Comparison of ENCODE assay signal across 12 cellular contexts in the genomic region with DNA sequence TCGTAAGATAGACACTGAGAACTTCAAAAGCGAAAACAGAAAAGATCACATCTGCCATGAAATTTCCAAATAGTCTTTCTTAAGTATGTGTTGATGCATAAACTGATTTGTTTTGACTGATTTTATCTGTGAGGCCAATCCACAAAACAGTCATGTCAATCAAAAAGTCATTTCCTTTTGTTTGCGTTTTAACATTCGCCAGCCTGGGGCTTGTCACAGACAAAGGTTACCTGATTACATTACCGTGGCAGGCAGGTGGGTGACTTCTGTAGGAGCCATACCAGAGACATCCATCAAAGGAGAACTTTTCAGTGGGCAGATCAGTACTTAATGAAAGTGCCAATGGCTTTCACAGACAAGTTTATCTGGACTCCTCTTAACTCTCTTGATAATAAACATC. TPM values are rescaled to one million over a fixed set of nuclear protein-coding genes. Genes with fewer than 3 reads are reported as not detected.
A peak's percentile ranks its signal among the peaks of the same experiment; 100 is the strongest.
DNase-seq lines count a peak whose midpoint lies in the region; ATAC-seq and TF ChIP-seq lines count a peak whose summit lies in the region.
"Had no signal": no experiment of that assay in that cellular context is flagged by ENCODE, and none has a peak within 500 bp of the region (broad histone marks: within the 10 kb centered on the region; RNA-seq: fewer than 3 reads in every experiment).

No MANE protein-coding gene starts in this region.

- H3K4me2 ChIP-seq in OCI-LY1 (ENCODE audit: low read length): peak overlapping the region; percentile 69

- H3K27ac ChIP-seq in OCI-LY1 (ENCODE audit: low read depth, low read length, poor library complexity, severe bottlenecking) (peak overlapping the region; percentile 97), vagina (no peak overlapping the region)

- no peaks in the 10 kb centered on the region for H3K27me3 Mint-ChIP-seq in mesothelial cell of epicardium (ENCODE audit: low read depth)

- TF ChIP-seq POLR2A in vagina (IDR thresholded peaks at IDR 0.05): no peak

- H3K4me1 Mint-ChIP-seq in mesothelial cell of epicardium: peaks cover 11% of the 10 kb centered on the region
- H3K4me1 Mint-ChIP-seq: activated CD8-positive, alpha-beta memory T cell treated with anti-CD3 and anti-CD28 coated beads, Interleukin-2, amount 10 ng/mL, durations not matched to agents 7 days and 5 days had no signal

- TF ChIP-seq CTCF in OCI-LY1 (IDR thresholded peaks at IDR 0.05; ENCODE audit: low read length): no peak
- TF ChIP-seq CTCF in mesothelial cell of epicardium (IDR thresholded peaks at IDR 0.05; ENCODE audit: unreplicated experiment): no peak
- no peak for TF ChIP-seq CTCF in vagina (IDR thresholded peaks at IDR 0.05)

- H3K4me3 ChIP-seq in OCI-LY1 (ENCODE audit: low read depth, low read length, poor library complexity, severe bottlenecking) (peak overlapping the region; percentile 41), vagina (no peak overlapping the region)

- peak; percentile 29 for ATAC-seq in GM19452 (IDR thresholded peaks at IDR 0.05; ENCODE audit: unreplicated experiment)
- peak; percentile 12 for ATAC-seq in HG03064 (IDR thresholded peaks at IDR 0.05; ENCODE audit: low read depth, unreplicated experiment)
- ATAC-seq: activated CD8-positive, alpha-beta memory T cell treated with anti-CD3 and anti-CD28 coated beads, Interleukin-2, amount 10 ng/mL, durations not matched to agents 7 days and 5 days had no signal

- H4K20me1 ChIP-seq in OCI-LY1 (ENCODE audit: insufficient read depth, low read length): no peaks in the 10 kb centered on the region

- peaks cover 11% of the 10 kb centered on the region for H3F3A ChIP-seq in OCI-LY1 (ENCODE audit: insufficient read depth, low read length)

- H3K9me2 ChIP-seq in OCI-LY1 (ENCODE audit: low read depth, low read length): no peaks in the 10 kb centered on the region

- H3K9me3 ChIP-seq in OCI-LY1 (ENCODE audit: low read length): no peaks in the 10 kb centered on the region
- H3K9me3 ChIP-seq in vagina: no peaks in the 10 kb centered on the region

- no peaks in the 10 kb centered on the region for H3K9me3 Mint-ChIP-seq in mesothelial cell of epicardium
- H3K9me3 Mint-ChIP-seq: T-helper 1 cell treated with Interleukin-12 subunit alpha and Interleukin-12 subunit beta and Interleukin-4 antibody, amounts not matched to agents 30 μg/mL and 1 μg/mL, for 36 hours had no signal

- H3K4me1 ChIP-seq in OCI-LY1 (ENCODE audit: insufficient read depth, low read length, severe bottlenecking) (peaks cover 100% of the 10 kb centered on the region), vagina (no peaks in the 10 kb centered on the region)

- H3K79me2 ChIP-seq in OCI-LY1 (ENCODE audit: insufficient read depth, low read length): no peaks in the 10 kb centered on the region

- H3K36me3 ChIP-seq in OCI-LY1 (ENCODE audit: insufficient read depth, low read length): no peaks in the 10 kb centered on the region
- H3K36me3 ChIP-seq in vagina: no peaks in the 10 kb centered on the region

- peak overlapping the region; percentile 10; the same call in 1 of the 2 replicates for H2AFZ ChIP-seq in OCI-LY1 (ENCODE audit: low read length)

- no peak overlapping the region for H3K27ac Mint-ChIP-seq in mesothelial cell of epicardium
- H3K27ac Mint-ChIP-seq: activated CD8-positive, alpha-beta memory T cell treated with anti-CD3 and anti-CD28 coated beads, Interleukin-2, amount 10 ng/mL, durations not matched to agents 7 days and 5 days; T-helper 1 cell treated with Interleukin-12 subunit alpha and Interleukin-12 subunit beta and Interleukin-4 antibody, amounts not matched to agents 30 μg/mL and 1 μg/mL, for 36 hours had no signal

- intact Hi-C loops in vagina (cut with DNase I): no loop called here

- peak overlapping the region; percentile 62 for H3K9ac ChIP-seq in OCI-LY1 (ENCODE audit: low read length)

- no peaks in the 10 kb centered on the region for H3K36me3 Mint-ChIP-seq in mesothelial cell of epicardium
- H3K36me3 Mint-ChIP-seq: activated CD8-positive, alpha-beta memory T cell treated with anti-CD3 and anti-CD28 coated beads, Interleukin-2, amount 10 ng/mL, durations not matched to agents 7 days and 5 days; naive thymus-derived CD8-positive, alpha-beta T cell had no signal

- peak; percentile 38 for DNase-seq in ELF-1 (ENCODE audit: low read depth, low spot score)
- no peak for DNase-seq in AG08395 (ENCODE audit: low spot score)
- no peak for DNase-seq in NCI-H2029 (lab: John Stamatoyannopoulos, UW)
- DNase-seq in mesothelial cell of epicardium (ENCODE audit: low spot score in 2 of 2, unreplicated experiment in 2 of 2): no peak
- no peak for DNase-seq in vagina (ENCODE audit: extremely low spot score in 2 of 2)
- DNase-seq: activated CD8-positive, alpha-beta memory T cell treated with anti-CD3 and anti-CD28 coated beads, Interleukin-2, amount 10 ng/mL, durations not matched to agents 7 days and 5 days; H7 had no signal

- H3K27me3 ChIP-seq in OCI-LY1 (ENCODE audit: insufficient read depth, low read length): no peaks in the 10 kb centered on the region
- no peaks in the 10 kb centered on the region for H3K27me3 ChIP-seq in vagina

- H3K4me3 Mint-ChIP-seq in mesothelial cell of epicardium: no peak overlapping the region
- H3K4me3 Mint-ChIP-seq: activated CD8-positive, alpha-beta memory T cell treated with anti-CD3 and anti-CD28 coated beads, Interleukin-2, amount 10 ng/mL, durations not matched to agents 7 days and 5 days; T-helper 1 cell treated with Interleukin-12 subunit alpha and Interleukin-12 subunit beta and Interleukin-4 antibody, amounts not matched to agents 30 μg/mL and 1 μg/mL, for 36 hours had no signal

RNA-seq across cellular contexts. Expression of a gene that starts 45.5 kb away (rescaled TPM):
- 24.5 to 28.5 TPM (median 26.9 TPM) in 3 replicates for total RNA-seq in mesothelial cell of epicardium
- 22.1 TPM for total RNA-seq in vagina
